In the genomic region with DNA sequence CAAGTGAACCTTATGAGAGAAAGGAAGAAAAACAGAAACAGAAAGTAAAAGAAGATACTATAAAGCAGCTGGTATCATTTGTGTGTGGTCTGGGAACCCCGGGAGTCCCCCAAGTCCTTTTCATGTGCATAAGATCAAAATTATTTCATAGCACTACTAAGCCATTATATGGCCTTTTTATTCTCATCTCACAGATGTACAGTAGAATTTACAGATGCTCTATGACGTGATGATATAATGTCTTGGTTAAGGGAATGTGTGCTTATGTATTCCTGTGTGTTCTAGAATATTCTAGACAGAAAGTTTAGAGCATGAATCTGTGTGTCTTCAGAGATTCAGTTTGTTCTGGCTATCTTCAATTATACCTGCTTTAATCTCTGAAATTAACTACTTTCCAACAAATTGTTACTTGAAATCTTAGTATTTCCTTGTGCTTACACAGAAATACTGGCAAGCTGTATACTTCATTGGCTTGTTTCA, we compare ENCODE assay signal across 10 cellular contexts. TPM values are rescaled to one million over a fixed set of nuclear protein-coding genes. Genes with fewer than 3 reads are reported as not detected.
DNase-seq lines count a peak whose midpoint lies in the region; ATAC-seq and TF ChIP-seq lines count a peak whose summit lies in the region.
"Had no signal": no experiment of that assay in that cellular context is flagged by ENCODE, and none has a peak within 500 bp of the region (broad histone marks: within the 10 kb centered on the region; RNA-seq: fewer than 3 reads in every experiment).

No MANE protein-coding gene starts in this region.

- H3K27me3 Mint-ChIP-seq in T-helper 1 cell treated with Interleukin-12 subunit alpha and Interleukin-12 subunit beta and Interleukin-4 antibody, amounts not matched to agents 30 μg/mL and 1 μg/mL, for 36 hours (ENCODE audit: low read depth) = no peaks in the 10 kb centered on the region

- H3K9me2 ChIP-seq in hepatocyte (replicated peaks; ENCODE audit: insufficient read depth) = no peaks in the 10 kb centered on the region

- peak; percentile 80 for ATAC-seq in HG02798 (IDR thresholded peaks at IDR 0.05; ENCODE audit: poor library complexity, unreplicated experiment)

- no peaks in the 10 kb centered on the region for H3K79me2 ChIP-seq in hepatocyte

- no peaks in the 10 kb centered on the region for H3K9me3 ChIP-seq in hepatocyte (ENCODE audit: low read depth)

- no peaks in the 10 kb centered on the region for H3K36me3 ChIP-seq in hepatocyte (replicated peaks; ENCODE audit: insufficient read depth, low read depth)

- peaks cover 10% of the 10 kb centered on the region for H3K4me1 Mint-ChIP-seq in T-helper 1 cell treated with Interleukin-12 subunit alpha and Interleukin-12 subunit beta and Interleukin-4 antibody, amounts not matched to agents 30 μg/mL and 1 μg/mL, for 36 hours (ENCODE audit: low read depth)

- H3K4me1 ChIP-seq in hepatocyte (ENCODE audit: insufficient read depth) = no peaks in the 10 kb centered on the region

- H2AFZ ChIP-seq in hepatocyte = no peak overlapping the region

- H3K4me2 ChIP-seq in hepatocyte = no peak overlapping the region

- H4K20me1 ChIP-seq in hepatocyte (ENCODE audit: insufficient read depth, poor library complexity, severe bottlenecking) = no peaks in the 10 kb centered on the region

- peak overlapping the region; percentile 48 for H3K4me3 Mint-ChIP-seq in T-helper 1 cell treated with Interleukin-12 subunit alpha and Interleukin-12 subunit beta and Interleukin-4 antibody, amounts not matched to agents 30 μg/mL and 1 μg/mL, for 36 hours

- H3K27me3 ChIP-seq in hepatocyte = peaks cover 8% of the 10 kb centered on the region

- TF ChIP-seq CTCF in hepatocyte (IDR thresholded peaks at IDR 0.05; ENCODE audit: poor library complexity) = no peak

- H3K36me3 Mint-ChIP-seq in T-helper 1 cell treated with Interleukin-12 subunit alpha and Interleukin-12 subunit beta and Interleukin-4 antibody, amounts not matched to agents 30 μg/mL and 1 μg/mL, for 36 hours (ENCODE audit: low read depth) = no peaks in the 10 kb centered on the region

- H3K27ac ChIP-seq in hepatocyte = no peak overlapping the region

- WGBS in hepatocyte (ENCODE audit: low lambda C conversion rate, missing lambda C conversion rate) = 82% methylated on average over 2 of the region's 2 CpGs

- DNase-seq in stimulated activated CD4-positive, alpha-beta T cell treated with anti-CD3 and anti-CD28 coated beads, Interleukin-4, amount 100 ng/mL, for 1 hour = peak; percentile 23
- no peak for DNase-seq in stimulated activated CD4-positive, alpha-beta T cell treated with anti-CD3 and anti-CD28 coated beads, Interleukin-2, amount 100 ng/mL, for 48 hours
- DNase-seq in KG1 (lab: John Stamatoyannopoulos, UW) (no peak), NCI-H1048 (lab: John Stamatoyannopoulos, UW) (no peak), hepatocyte (ENCODE audit: low spot score) (no peak), NCI-H774 (lab: John Stamatoyannopoulos, UW) (no peak)
- DNase-seq: activated gamma-delta T cell treated with Interleukin-2 at 50 U/mL for 16 hours, erythroblast had no signal

- H3K27ac Mint-ChIP-seq in T-helper 1 cell treated with Interleukin-12 subunit alpha and Interleukin-12 subunit beta and Interleukin-4 antibody, amounts not matched to agents 30 μg/mL and 1 μg/mL, for 36 hours = peak overlapping the region; percentile 56

- no peak overlapping the region for H3K4me3 ChIP-seq in hepatocyte

- no peaks in the 10 kb centered on the region for H3K9me3 Mint-ChIP-seq in T-helper 1 cell treated with Interleukin-12 subunit alpha and Interleukin-12 subunit beta and Interleukin-4 antibody, amounts not matched to agents 30 μg/mL and 1 μg/mL, for 36 hours

RNA-seq across cellular contexts. Expression of a gene that starts 8.6 kb away (rescaled TPM):
- total RNA-seq in hepatocyte = 68.4 and 105 TPM in 2 replicates
- 170 and 185 TPM in 2 replicates for polyA plus RNA-seq in hepatocyte

RNA-seq across cellular contexts. Expression of a gene that starts 15.8 kb away (rescaled TPM):
- total RNA-seq in hepatocyte = 29.5 and 33.3 TPM in 2 replicates
- polyA plus RNA-seq in hepatocyte = 248 and 295 TPM in 2 replicates

RNA-seq across cellular contexts. Expression of a gene that starts 24.2 kb away (rescaled TPM):
- total RNA-seq in hepatocyte = 110 and 114 TPM in 2 replicates
- 126 and 135 TPM in 2 replicates for polyA plus RNA-seq in hepatocyte

RNA-seq across cellular contexts. Expression of a gene that starts 24.4 kb away (rescaled TPM):
- total RNA-seq in hepatocyte = 15.3 and 18.0 TPM in 2 replicates
- polyA plus RNA-seq in hepatocyte = 26.1 and 27.8 TPM in 2 replicates

RNA-seq across cellular contexts. Expression of a gene that starts 27.8 kb away (rescaled TPM):
- 8.5 and 15.2 TPM in 2 replicates for total RNA-seq in hepatocyte
- 6.3 and 8.0 TPM in 2 replicates for polyA plus RNA-seq in hepatocyte
